ENCODE assay signal across 10 cellular contexts in genomic region chr14:103330536-103330935, GRCh38.
"Had no signal": no experiment of that assay in that cellular context is flagged by ENCODE, and none has a peak within 500 bp of the region (broad histone marks: within the 10 kb centered on the region; RNA-seq: fewer than 3 reads in every experiment).

No MANE protein-coding gene starts in this region.

- ATAC-seq: activated CD4-positive, CD25-positive, alpha-beta regulatory T cell treated with anti-CD3 and anti-CD28 coated beads, Interleukin-2, amount 50 U/mL, for 24 hours; left colon; right cardiac atrium; stimulated activated effector memory CD8-positive, alpha-beta T cell treated with anti-CD3 and anti-CD28 coated beads, Interleukin-12 subunit alpha, Interleukin-12 subunit beta, amount 100 ng/mL, for 72 hours had no signal

- H3K9me3 Mint-ChIP-seq: naive B cell; stimulated activated effector memory CD8-positive, alpha-beta T cell treated with anti-CD3 and anti-CD28 coated beads, Interleukin-12 subunit alpha, Interleukin-12 subunit beta, amount 100 ng/mL, for 72 hours had no signal

- DNase-seq: activated effector memory CD4-positive, alpha-beta T cell treated with anti-CD3 and anti-CD28 coated beads, Interleukin-2, amount 50 U/mL, for 16 hours; activated T-cell treated with anti-CD3 and anti-CD28 coated beads, Interleukin-2, amount 50 U/mL, for 1 hour; foreskin melanocyte; naive B cell; occipital lobe; right cardiac atrium had no signal

- H3K27ac Mint-ChIP-seq: naive B cell; stimulated activated effector memory CD8-positive, alpha-beta T cell treated with anti-CD3 and anti-CD28 coated beads, Interleukin-12 subunit alpha, Interleukin-12 subunit beta, amount 100 ng/mL, for 72 hours had no signal

- H3K27me3 Mint-ChIP-seq: progenitor cell of endocrine pancreas had no signal

- H3K4me3 Mint-ChIP-seq: stimulated activated effector memory CD8-positive, alpha-beta T cell treated with anti-CD3 and anti-CD28 coated beads, Interleukin-12 subunit alpha, Interleukin-12 subunit beta, amount 100 ng/mL, for 72 hours had no signal
